In the genomic region with DNA sequence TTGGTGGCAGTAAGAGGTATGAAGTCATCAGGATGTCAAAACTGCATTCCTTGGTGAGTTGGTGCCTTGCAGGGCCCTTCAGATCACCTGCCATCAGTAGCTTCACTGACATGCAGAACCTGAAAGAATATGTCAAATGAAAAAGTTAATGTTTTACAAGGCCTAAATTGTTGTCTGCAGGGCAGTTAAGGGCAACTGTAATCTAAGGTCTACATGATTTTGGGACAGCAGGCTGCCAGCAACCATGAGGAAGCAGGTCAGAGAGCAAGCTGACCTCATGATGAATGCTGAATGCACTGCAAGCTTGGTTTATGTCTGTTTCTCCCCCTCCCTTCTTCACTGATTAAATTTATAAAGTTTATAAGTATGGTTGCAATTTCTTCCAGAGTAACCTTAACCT, we compare ENCODE assay signal across 5 cellular contexts. TPM values are rescaled to one million over a fixed set of nuclear protein-coding genes. Genes with fewer than 3 reads are reported as not detected.
"Had no signal": no experiment of that assay in that cellular context is flagged by ENCODE, and none has a peak within 500 bp of the region (broad histone marks: within the 10 kb centered on the region; RNA-seq: fewer than 3 reads in every experiment).

No MANE protein-coding gene starts in this region.

RNA-seq across cellular contexts. Expression of a gene that starts 1.1 kb away (rescaled TPM):
- total RNA-seq: HepG2, HT-29, HT1080, IMR-90, K562 had no signal

RNA-seq across cellular contexts. Expression of a gene that starts 13.2 kb away (rescaled TPM):
- total RNA-seq: HepG2, HT-29, HT1080, IMR-90, K562 had no signal

RNA-seq across cellular contexts. Expression of a gene that starts 17.3 kb away (rescaled TPM):
- total RNA-seq: HepG2, HT-29, HT1080, IMR-90, K562 had no signal

RNA-seq across cellular contexts. Expression of a gene that starts 44.7 kb away (rescaled TPM):
- total RNA-seq: HepG2, HT-29, HT1080, IMR-90, K562 had no signal

RNA-seq across cellular contexts. Expression of a gene that starts 48.2 kb away (rescaled TPM):
- total RNA-seq: HepG2, HT-29, HT1080, IMR-90, K562 had no signal
